Comparison of ENCODE assay signal across 11 cellular contexts in genomic region chr20:41176711-41177552, GRCh38. TPM values are rescaled to one million over a fixed set of nuclear protein-coding genes. Genes with fewer than 3 reads are reported as not detected.
A peak's percentile ranks its signal among the peaks of the same experiment; 100 is the strongest.
DNase-seq lines count a peak whose midpoint lies in the region; ATAC-seq and TF ChIP-seq lines count a peak whose summit lies in the region.
"Had no signal": no experiment of that assay in that cellular context is flagged by ENCODE, and none has a peak within 500 bp of the region (broad histone marks: within the 10 kb centered on the region; RNA-seq: fewer than 3 reads in every experiment).

No MANE protein-coding gene starts in this region.

- no peak overlapping the region for H2AFZ ChIP-seq in MM.1S (ENCODE audit: low read length)
- H2AFZ ChIP-seq: parathyroid adenoma had no signal

- no peak for TF ChIP-seq POLR2A in thyroid gland (IDR thresholded peaks at IDR 0.05)

- H3K27me3 ChIP-seq in ascending aorta (no peaks in the 10 kb centered on the region), lung (ENCODE audit: control insufficient read depth, insufficient read depth) (no peaks in the 10 kb centered on the region), thyroid gland (no peaks in the 10 kb centered on the region), MM.1S (replicated peaks; ENCODE audit: insufficient read depth, low read length) (no peaks in the 10 kb centered on the region)

- H3K36me3 ChIP-seq in ascending aorta (peaks cover 14 to 24% of the 10 kb centered on the region in 2 donors), lung (ENCODE audit: control insufficient read depth in 2 of 2, insufficient read depth in 2 of 2, low read length in 2 of 2) (peaks cover 0 to 33% of the 10 kb centered on the region in 2 donors), thyroid gland (peaks cover 22 to 25% of the 10 kb centered on the region in 2 donors), MM.1S (replicated peaks; ENCODE audit: insufficient read depth, low read length) (peaks cover 8% of the 10 kb centered on the region; the same call in 1 of the 2 replicates)

- H3K79me2 ChIP-seq in MM.1S (ENCODE audit: low read length): no peaks in the 10 kb centered on the region
- H3K79me2 ChIP-seq: parathyroid adenoma had no signal

- intact Hi-C loops in ascending aorta (cut with DNase I): loop anchor here (1.0 kb wide), 3 partner anchors 56 to 163 kb away; partner anchors contain the start of gene LPIN3
- intact Hi-C loops in thyroid gland (cut with DNase I): loop anchor here (5.0 kb wide), 1 partner anchor 50 kb away; no protein-coding TSS in a partner anchor

- H3K4me1 ChIP-seq in ascending aorta: peaks cover 18 to 65% of the 10 kb centered on the region in 2 donors
- peaks cover 11 to 14% of the 10 kb centered on the region in 2 donors for H3K4me1 ChIP-seq in lung (ENCODE audit: control insufficient read depth in 2 of 2, insufficient read depth in 2 of 2, low read length in 2 of 2)
- H3K4me1 ChIP-seq in thyroid gland: peaks cover 11 to 42% of the 10 kb centered on the region in 2 donors
- H3K4me1 ChIP-seq in MM.1S (ENCODE audit: low read length): no peaks in the 10 kb centered on the region
- H3K4me1 ChIP-seq: parathyroid adenoma had no signal

- no peak overlapping the region for H3K4me3 ChIP-seq in ascending aorta
- no peak overlapping the region for H3K4me3 ChIP-seq in lung
- no peak overlapping the region for H3K4me3 ChIP-seq in thyroid gland (replicated peaks in 1 of 3)
- H3K4me3 ChIP-seq in MM.1S (ENCODE audit: low read length): no peak overlapping the region
- H3K4me3 ChIP-seq: SK-N-MC had no signal

- H4K20me1 ChIP-seq in MM.1S (ENCODE audit: insufficient read depth, low read length): no peaks in the 10 kb centered on the region

- H3K9me3 ChIP-seq in ascending aorta (no peaks in the 10 kb centered on the region), lung (ENCODE audit: control insufficient read depth in 2 of 2, insufficient read depth in 1 of 2, low read length in 1 of 2) (no peaks in the 10 kb centered on the region), thyroid gland (no peaks in the 10 kb centered on the region), MM.1S (replicated peaks; ENCODE audit: insufficient read depth, low read length) (no peaks in the 10 kb centered on the region)

- 82 to 87% methylated on average over 8 of the region's 8 CpGs for WGBS in lung, 2 donors
- WGBS in thyroid gland, 2 donors: 81 to 83% methylated on average over 8 of the region's 8 CpGs

- peak overlapping the region; percentile 82 to 83 for H3K27ac ChIP-seq in ascending aorta
- H3K27ac ChIP-seq in lung (ENCODE audit: low read depth in 1 of 2, low read length in 1 of 2): peak overlapping the region; percentile 62 to 69
- peak overlapping the region; percentile 23 to 71 (median 26) for H3K27ac ChIP-seq in thyroid gland
- no peak overlapping the region for H3K27ac ChIP-seq in MM.1S (ENCODE audit: low read length)
- H3K27ac ChIP-seq: KMS-11, parathyroid adenoma had no signal

- DNase-seq in activated CD8-positive, alpha-beta memory T cell treated with anti-CD3 and anti-CD28 coated beads, Interleukin-2, amount 50 U/mL, for 48 hours: peak; percentile 47
- DNase-seq in activated CD8-positive, alpha-beta memory T cell treated with anti-CD3 and anti-CD28 coated beads, Interleukin-2, amount 50 U/mL, for 4 hours: no peak
- DNase-seq in ascending aorta (ENCODE audit: low spot score in 2 of 2) (no peak), lung (ENCODE audit: low spot score) (peak; percentile 27), thyroid gland (peak in 1 of 2 donors; percentile 1), NCI-H2171 (lab: John Stamatoyannopoulos, UW) (no peak), OCI-M2 (lab: John Stamatoyannopoulos, UW; ENCODE audit: unreplicated experiment) (no peak), MM.1S (no peak)

- 0 out of 2 replicates have a peak, but pooled peaks cover 3% of the 10 kb centered on the region for H3F3A ChIP-seq in MM.1S (ENCODE audit: insufficient read depth, low read length)

- no peak overlapping the region for H3K9ac ChIP-seq in MM.1S (ENCODE audit: low read length)
- H3K9ac ChIP-seq: KMS-11, parathyroid adenoma had no signal

- H3K4me2 ChIP-seq in MM.1S (ENCODE audit: low read depth, low read length): no peak overlapping the region
- H3K4me2 ChIP-seq: KMS-11 had no signal

- H3K9me2 ChIP-seq in MM.1S (replicated peaks; ENCODE audit: insufficient read depth, low read length): no peaks in the 10 kb centered on the region

- ATAC-seq in lung (ENCODE audit: insufficient read depth, low FRiP score): no peak

- no peak for TF ChIP-seq CTCF in ascending aorta (IDR thresholded peaks at IDR 0.05)
- no peak for TF ChIP-seq CTCF in lung (IDR thresholded peaks at IDR 0.05; ENCODE audit: control extremely low read depth, extremely low read depth)
- TF ChIP-seq CTCF in thyroid gland (IDR thresholded peaks at IDR 0.05): no peak
- no peak for TF ChIP-seq CTCF in MM.1S (IDR thresholded peaks at IDR 0.05; ENCODE audit: low read length)

RNA-seq across cellular contexts. Expression of gene PLCG1, which starts 39.6 kb away (rescaled TPM):
- total RNA-seq in ascending aorta: 168 TPM
- 100 to 1,000 TPM in 1 of 2 donors, 10 to 100 TPM in 1; 89.7 to 154 TPM for total RNA-seq in lung
- polyA plus RNA-seq in lung: 10 to 100 TPM; 29.6 to 44.5 TPM
- total RNA-seq in thyroid gland: 100 to 1,000 TPM; 146 to 252 (median 164) TPM

Comparison
In these comparisons a context has a peak if more than half of its experiments do, and no peak if none do; other contexts are left out.
1. DNase-seq: peak in activated CD8-positive, alpha-beta memory T cell treated with anti-CD3 and anti-CD28 coated beads, Interleukin-2, amount 50 U/mL, for 48 hours (single experiment) and lung (single experiment); none in activated CD8-positive, alpha-beta memory T cell treated with anti-CD3 and anti-CD28 coated beads, Interleukin-2, amount 50 U/mL, for 4 hours (single experiment), ascending aorta (0 of 2), NCI-H2171 (single experiment), OCI-M2 (single experiment) and MM.1S (single experiment).